Comparison of ENCODE assay signal across 23 cellular contexts in the genomic region with DNA sequence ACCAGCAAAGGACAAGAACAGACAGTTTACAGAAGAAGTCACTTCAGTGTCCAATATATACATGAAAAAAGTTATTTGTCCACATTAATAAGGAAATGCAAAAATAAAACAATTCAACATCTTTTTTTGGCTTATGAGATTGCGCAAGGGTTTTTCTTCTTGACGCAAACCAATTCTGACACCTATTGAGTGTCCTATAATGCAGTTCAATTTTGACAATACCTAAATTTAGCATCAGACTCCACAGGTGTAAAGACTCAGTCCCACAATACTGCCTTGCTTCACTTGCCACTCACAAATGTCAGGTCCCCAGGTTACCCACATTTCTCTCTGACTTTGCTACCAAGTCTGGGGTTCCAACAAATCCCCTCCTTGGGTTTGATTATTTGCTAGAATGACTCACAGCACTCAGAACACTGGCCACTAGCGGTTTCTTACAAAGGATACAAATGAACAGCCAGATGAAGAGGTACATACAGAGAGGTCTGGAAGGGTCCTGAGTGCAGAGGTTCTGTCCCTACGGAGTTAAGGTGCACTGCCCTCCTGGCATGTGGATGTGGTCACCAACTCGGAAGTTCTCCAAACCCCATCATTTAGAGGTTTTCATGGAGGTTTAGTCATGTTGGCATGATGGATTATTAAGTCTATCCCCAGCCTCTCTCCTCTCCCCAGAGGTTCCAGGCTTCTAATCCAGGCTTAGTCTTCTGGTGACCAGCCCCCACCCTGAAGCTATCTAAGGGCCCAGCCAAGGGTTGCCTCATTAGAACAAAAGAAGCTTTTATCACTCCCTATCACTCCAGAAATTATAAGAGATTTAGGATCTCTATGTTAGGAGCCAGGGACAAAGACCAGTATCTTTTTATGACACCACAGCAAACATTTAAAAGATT. TPM values are rescaled to one million over a fixed set of nuclear protein-coding genes. Genes with fewer than 3 reads are reported as not detected.
DNase-seq lines count a peak whose midpoint lies in the region; ATAC-seq, FAIRE-seq and TF ChIP-seq lines count a peak whose summit lies in the region.
"Had no signal": no experiment of that assay in that cellular context is flagged by ENCODE, and none has a peak within 500 bp of the region (broad histone marks: within the 10 kb centered on the region; RNA-seq: fewer than 3 reads in every experiment).

No MANE protein-coding gene starts in this region.

- H3K79me2 ChIP-seq in HepG2 (ENCODE audit: insufficient read depth, low read length) (no peaks in the 10 kb centered on the region), osteoblast (ENCODE audit: insufficient read depth, low read length) (no peaks in the 10 kb centered on the region)

- ATAC-seq in HepG2, result no peak
- ATAC-seq in right lobe of liver, result no peak
- peak; percentile 71 for ATAC-seq in left ventricle myocardium superior
- no peak for ATAC-seq in HG02981 (IDR thresholded peaks at IDR 0.05; ENCODE audit: unreplicated experiment)
- ATAC-seq: activated T-cell treated with anti-CD3 and anti-CD28 coated beads, Interleukin-2, amount 50 U/mL, for 4 hours; left lobe of liver; naive thymus-derived CD8-positive, alpha-beta T cell; sciatic nerve had no signal

- H3K36me3 ChIP-seq in HepG2 (replicated peaks in 1 of 2; ENCODE audit: control insufficient read depth in 1 of 2, insufficient read depth in 2 of 2, low read length in 2 of 2) (no peaks in the 10 kb centered on the region), right lobe of liver (no peaks in the 10 kb centered on the region), WERI-Rb-1 (no peaks in the 10 kb centered on the region), osteoblast (ENCODE audit: insufficient read depth, low read length) (peaks cover 22% of the 10 kb centered on the region)
- H3K36me3 ChIP-seq: colonic mucosa had no signal

- POLR2A ChIA-PET in HepG2 (lab: Yijun Ruan, JAX), result no interaction called here

- FAIRE-seq in HepG2 (lab: Jason Lieb, UNC), result no peak
- FAIRE-seq: G401.6, GM18507, TTC549 had no signal

- intact Hi-C loops in HepG2 (cut with micrococcal nuclease; ENCODE audit: unreplicated experiment), result no loop called here
- intact Hi-C loops in right lobe of liver (cut with DNase I), result no loop called here
- intact Hi-C loops in left ventricle myocardium superior (cut with micrococcal nuclease), result no loop called here

- WGBS in HepG2 (ENCODE audit: low lambda C conversion rate), result 83% methylated on average over 5 of the region's 5 CpGs
- WGBS in right lobe of liver (ENCODE audit: insufficient coverage, low coverage, low lambda C conversion rate, missing lambda C conversion rate), result 56% methylated on average over 5 of the region's 5 CpGs

- CTCF ChIA-PET in HepG2 (lab: Yijun Ruan, JAX; ENCODE audit: low intra/inter-chr PET ratio, low total read pairs), result no interaction called here

- TF ChIP-seq EP300 in HepG2 (IDR thresholded peaks at IDR 0.05; ENCODE audit: low read depth in 2 of 2, low read length in 2 of 2), result no peak
- TF ChIP-seq EP300 in HepG2 (CRISPR knock-in tag; IDR thresholded peaks at IDR 0.05; ENCODE audit: borderline replicate concordance), result no peak

- no peak overlapping the region for H2AFZ ChIP-seq in HepG2 (ENCODE audit: low read length)
- H2AFZ ChIP-seq in osteoblast (ENCODE audit: low read length), result no peak overlapping the region

- TF ChIP-seq CTCF in HepG2 (CRISPR knock-in tag; IDR thresholded peaks at IDR 0.05) (no peak), right lobe of liver (IDR thresholded peaks at IDR 0.05) (no peak), WERI-Rb-1 (IDR thresholded peaks at IDR 0.05; ENCODE audit: low read depth, low read length) (no peak), osteoblast (IDR thresholded peaks at IDR 0.05; ENCODE audit: extremely low read depth, low read depth, low read length) (no peak)

- H3K4me2 ChIP-seq in HepG2 (ENCODE audit: low read depth, low read length) (no peak overlapping the region), osteoblast (ENCODE audit: insufficient read depth, low read length) (no peak overlapping the region)
- H3K4me2 ChIP-seq: KMS-11 had no signal

- H3K27ac ChIP-seq in HepG2 (ENCODE audit: extremely low read length, insufficient read depth, low read length), result no peak overlapping the region
- H3K27ac ChIP-seq in right lobe of liver, result no peak overlapping the region
- H3K27ac ChIP-seq in WERI-Rb-1, result peak overlapping the region; percentile 10; the same call in 1 of the 2 replicates
- H3K27ac ChIP-seq in osteoblast (ENCODE audit: low read depth, low read length), result no peak overlapping the region
- H3K27ac ChIP-seq: colonic mucosa, KMS-11 had no signal

- no TSS peak for BruUV-seq in HepG2 (replicated peaks; lab: Mats Ljungman, UMichigan)

- no peak for DNase-seq in HepG2 (ENCODE audit: low spot score)
- no peak for DNase-seq in right lobe of liver
- peak; percentile 79 for DNase-seq in WERI-Rb-1
- no peak for DNase-seq in left ventricle myocardium superior
- no peak for DNase-seq in G401 (ENCODE audit: low spot score)
- no peak for DNase-seq in activated gamma-delta T cell treated with Interleukin-2 at 50 U/mL for 16 hours
- no peak for DNase-seq in osteoblast (ENCODE audit: insufficient read length, low spot score, missing footprints)
- DNase-seq: activated CD8-positive, alpha-beta memory T cell treated with anti-CD3 and anti-CD28 coated beads for 24 hours; activated T-cell treated with anti-CD3 and anti-CD28 coated beads, Interleukin-2, amount 50 U/mL, for 4 hours; C1 segment of cervical spinal cord; colonic mucosa; HCEC 1CT; naive thymus-derived CD8-positive, alpha-beta T cell; NCI-H1048; NCI-H187 treated with DMSO at 0.1 percent for 48 hours; SHP77 had no signal

- H3K27me3 ChIP-seq in HepG2 (ENCODE audit: control insufficient read depth in 1 of 2, insufficient read depth in 2 of 2, low read length in 2 of 2) (no peaks in the 10 kb centered on the region), right lobe of liver (no peaks in the 10 kb centered on the region), WERI-Rb-1 (ENCODE audit: insufficient read depth, low read depth, severe bottlenecking) (no peaks in the 10 kb centered on the region), osteoblast (ENCODE audit: insufficient read depth, low read length) (no peaks in the 10 kb centered on the region)
- H3K27me3 ChIP-seq: colonic mucosa had no signal

- H4K20me1 ChIP-seq in HepG2 (ENCODE audit: insufficient read depth, low read length) (no peaks in the 10 kb centered on the region), osteoblast (ENCODE audit: insufficient read depth, low read length) (no peaks in the 10 kb centered on the region)

- no peak overlapping the region for H3K4me3 ChIP-seq in HepG2 (replicated peaks in 1 of 3; ENCODE audit: insufficient read depth in 1 of 3, low read depth in 2 of 3, low read length in 3 of 3)
- no peak overlapping the region for H3K4me3 ChIP-seq in right lobe of liver
- no peak overlapping the region for H3K4me3 ChIP-seq in WERI-Rb-1 (ENCODE audit: low read depth, low read length)
- H3K4me3 ChIP-seq in osteoblast (ENCODE audit: insufficient read depth, low read length), result no peak overlapping the region
- H3K4me3 ChIP-seq: colonic mucosa had no signal

- in situ Hi-C loops in HepG2 (cut with HindIII; ENCODE audit: extremely low pct_ligation_motif_present, low pct_unique_long_range_greater_than_20kb), result no loop called here
- in situ Hi-C loops in G401 (cut with HindIII; ENCODE audit: low sequenced_read_pairs), result no loop called here

- TF ChIP-seq RAD21 in HepG2 (CRISPR knock-in tag; IDR thresholded peaks at IDR 0.05), result no peak

- H3K9ac ChIP-seq in HepG2 (ENCODE audit: insufficient read depth, low read depth, low read length), result no peak overlapping the region
- H3K9ac ChIP-seq: KMS-11 had no signal

- peaks cover 13% of the 10 kb centered on the region for H3K4me1 ChIP-seq in HepG2 (ENCODE audit: insufficient read depth, low read length)
- H3K4me1 ChIP-seq in right lobe of liver, result no peaks in the 10 kb centered on the region
- no peaks in the 10 kb centered on the region for H3K4me1 ChIP-seq in osteoblast (ENCODE audit: insufficient read depth, low read length)
- H3K4me1 ChIP-seq: colonic mucosa had no signal

- TF ChIP-seq POLR2A in HepG2 (IDR thresholded peaks at IDR 0.05; ENCODE audit: insufficient read depth in 1 of 2, low read depth in 2 of 2, low read length in 2 of 2) (no peak), right lobe of liver (IDR thresholded peaks at IDR 0.05) (no peak)

- no peaks in the 10 kb centered on the region for H3K9me3 ChIP-seq in HepG2 (ENCODE audit: low read length)
- H3K9me3 ChIP-seq in right lobe of liver, result no peaks in the 10 kb centered on the region
- no peaks in the 10 kb centered on the region for H3K9me3 ChIP-seq in WERI-Rb-1 (ENCODE audit: severe bottlenecking)
- H3K9me3 ChIP-seq in osteoblast (ENCODE audit: low read depth, low read length), result no peaks in the 10 kb centered on the region
- H3K9me3 ChIP-seq: colonic mucosa had no signal

RNA-seq across cellular contexts. Expression of gene SLC22A5, which starts 27.0 kb away (rescaled TPM):
- 4.0 and 7.1 TPM in 2 replicates for total RNA-seq in HepG2 (2016; rRNA removed; fragmentation: Illumina TruSeq; extraction: Trizol)
- 1.7 and 1.8 TPM in 2 replicates for total RNA-seq in HepG2 (2016; cell fraction: cytosol; rRNA removed; fragmentation: Illumina TruSeq; extraction: Trizol; ENCODE audit: low read depth)
- 2.8 and 7.3 TPM in 2 replicates for total RNA-seq in HepG2 (2016; cell fraction: insoluble cytoplasmic fraction; rRNA removed; fragmentation: Illumina TruSeq; extraction: Trizol)
- 4.9 and 5.0 TPM in 2 replicates for total RNA-seq in HepG2 (2016; cell fraction: membrane; rRNA removed; fragmentation: Illumina TruSeq; extraction: Trizol)
- total RNA-seq in HepG2 (2016; cell fraction: nucleus; rRNA removed; fragmentation: Illumina TruSeq; extraction: Trizol), result 9.2 and 10.1 TPM in 2 replicates
- 15.1 and 17.1 TPM in 2 replicates for polyA plus RNA-seq in HepG2 (2011; rRNA removed)
- polyA plus RNA-seq in HepG2 (2011; cell fraction: cytosol; rRNA removed), result 9.8 and 10.8 TPM in 2 replicates
- polyA plus RNA-seq in HepG2 (2011; cell fraction: nucleus; rRNA removed), result 31.0 and 32.0 TPM in 2 replicates
- polyA plus RNA-seq in HepG2 (2012), result 4.3 and 4.5 TPM in 2 replicates
- 1.2 and 1.3 TPM in 2 replicates for polyA plus RNA-seq in HepG2 (2016; cell fraction: cytosol; fragmentation: Illumina TruSeq; extraction: Trizol; ENCODE audit: low read depth)
- 3.2 and 3.9 TPM in 2 replicates for polyA plus RNA-seq in HepG2 (2016; cell fraction: insoluble cytoplasmic fraction; fragmentation: Illumina TruSeq; extraction: Trizol; ENCODE audit: low read depth)
- polyA plus RNA-seq in HepG2 (2016; cell fraction: membrane; fragmentation: Illumina TruSeq; extraction: Trizol; ENCODE audit: low read depth), result 2.6 TPM in 2 replicates
- 16.4 and 21.5 TPM in 2 replicates for polyA plus RNA-seq in HepG2 (2016; cell fraction: nucleus; fragmentation: Illumina TruSeq; extraction: Trizol; ENCODE audit: insufficient read depth, low read depth)
- polyA minus RNA-seq in HepG2 (2011; rRNA and poly(A)+ RNA removed; ENCODE audit: low replicate concordance), result 40.2 and 159 TPM in 2 replicates
- 4.4 and 5.1 TPM in 2 replicates for polyA minus RNA-seq in HepG2 (2011; cell fraction: cytosol; rRNA and poly(A)+ RNA removed)
- polyA minus RNA-seq in HepG2 (2011; cell fraction: nucleus; rRNA and poly(A)+ RNA removed), result 10.6 and 10.7 TPM in 2 replicates
- total RNA-seq in right lobe of liver, result 10 to 100 TPM in 1 of 6 experiments, 1 to 10 TPM in 5; 4.7 to 11.1 (median 6.5) TPM
- total RNA-seq in left ventricle myocardium superior, result 26.6 TPM
- total RNA-seq in G401 (2014; rRNA removed; shearing (Covaris generic)), result 5.3 and 5.4 TPM in 2 replicates
- total RNA-seq in osteoblast, result 3.8 and 5.4 TPM in 2 replicates

RNA-seq across cellular contexts. Expression of gene SLC22A4, which starts 48.3 kb away (rescaled TPM):
- total RNA-seq in HepG2 (2016; rRNA removed; fragmentation: Illumina TruSeq; extraction: Trizol), result 0.62 and 0.83 TPM in 2 replicates
- total RNA-seq in HepG2 (2016; cell fraction: cytosol; rRNA removed; fragmentation: Illumina TruSeq; extraction: Trizol; ENCODE audit: low read depth), result 0.20 and 0.26 TPM in 2 replicates
- total RNA-seq in HepG2 (2016; cell fraction: insoluble cytoplasmic fraction; rRNA removed; fragmentation: Illumina TruSeq; extraction: Trizol), result 0.34 and 0.93 TPM in 2 replicates
- 0.59 and 0.99 TPM in 2 replicates for total RNA-seq in HepG2 (2016; cell fraction: membrane; rRNA removed; fragmentation: Illumina TruSeq; extraction: Trizol)
- total RNA-seq in HepG2 (2016; cell fraction: nucleus; rRNA removed; fragmentation: Illumina TruSeq; extraction: Trizol), result 0.99 and 1.1 TPM in 2 replicates
- 0.33 and 0.56 TPM in 2 replicates for polyA plus RNA-seq in HepG2 (2011; rRNA removed)
- 0.31 and 0.35 TPM in 2 replicates for polyA plus RNA-seq in HepG2 (2011; cell fraction: cytosol; rRNA removed)
- 0.64 and 0.88 TPM in 2 replicates for polyA plus RNA-seq in HepG2 (2011; cell fraction: nucleus; rRNA removed)
- 0.19 and 0.25 TPM in 2 replicates for polyA plus RNA-seq in HepG2 (2012)
- polyA plus RNA-seq in HepG2 (2016; cell fraction: cytosol; fragmentation: Illumina TruSeq; extraction: Trizol; ENCODE audit: low read depth), result 0.12 and 0.36 TPM in 2 replicates
- polyA plus RNA-seq in HepG2 (2016; cell fraction: insoluble cytoplasmic fraction; fragmentation: Illumina TruSeq; extraction: Trizol; ENCODE audit: low read depth), result 0.29 and 0.41 TPM in 2 replicates
- 0.29 and 0.35 TPM in 2 replicates for polyA plus RNA-seq in HepG2 (2016; cell fraction: membrane; fragmentation: Illumina TruSeq; extraction: Trizol; ENCODE audit: low read depth)
- 1.0 and 1.9 TPM in 2 replicates for polyA plus RNA-seq in HepG2 (2016; cell fraction: nucleus; fragmentation: Illumina TruSeq; extraction: Trizol; ENCODE audit: insufficient read depth, low read depth)
- polyA minus RNA-seq in HepG2 (2011; rRNA and poly(A)+ RNA removed; ENCODE audit: low replicate concordance), result 0.94 and 9.4 TPM in 2 replicates
- 0.79 TPM in 1 of 2 replicates, not detected in the other for polyA minus RNA-seq in HepG2 (2011; cell fraction: cytosol; rRNA and poly(A)+ RNA removed)
- 1.5 and 1.8 TPM in 2 replicates for polyA minus RNA-seq in HepG2 (2011; cell fraction: nucleus; rRNA and poly(A)+ RNA removed)
- under 1 TPM; 0.31 to 0.59 (median 0.36) TPM for total RNA-seq in right lobe of liver
- total RNA-seq in left ventricle myocardium superior, result 1.6 TPM
- total RNA-seq in G401 (2014; rRNA removed; shearing (Covaris generic)), result 0.31 TPM in 1 of 2 replicates, not detected in the other
- 2.9 and 3.8 TPM in 2 replicates for total RNA-seq in osteoblast
- total RNA-seq: naive thymus-derived CD8-positive, alpha-beta T cell had no signal
- polyA plus RNA-seq: naive thymus-derived CD8-positive, alpha-beta T cell had no signal
